ENCODE assay signal across 24 cellular contexts in genomic region chr1:17944606-17945005, GRCh38.
"Had no signal": no experiment of that assay in that cellular context is flagged by ENCODE, and none has a peak within 500 bp of the region (broad histone marks: within the 10 kb centered on the region; RNA-seq: fewer than 3 reads in every experiment).

No MANE protein-coding gene starts in this region.

- H3K36me3 ChIP-seq: adrenal gland, colonic mucosa, left ventricle myocardium inferior, spleen, transverse colon had no signal

- H3K27me3 ChIP-seq: body of pancreas, colonic mucosa, testis, transverse colon had no signal

- H3K9me3 ChIP-seq: adrenal gland, body of pancreas, colonic mucosa, left ventricle myocardium inferior, mucosa of descending colon, spleen, testis, transverse colon had no signal

- H3K27ac ChIP-seq: adrenal gland, body of pancreas, colonic mucosa, dorsolateral prefrontal cortex, left ventricle myocardium inferior, spleen, testis, transverse colon had no signal

- ATAC-seq: body of pancreas; mucosa of descending colon; natural killer cell treated with Interleukin-12 subunit alpha and Interleukin-12 subunit beta and Interleukin-15 and Interleukin-18, amount 100 ng/mL, for 72 hours; right cardiac atrium had no signal

- DNase-seq: activated CD4-positive, alpha-beta T cell treated with anti-CD3 and anti-CD28 coated beads for 4 hours; activated CD4-positive, alpha-beta T cell treated with anti-CD3 and anti-CD28 coated beads, Interleukin-2, amount 50 U/mL, for 4 hours; activated CD8-positive, alpha-beta memory T cell treated with anti-CD3 and anti-CD28 coated beads for 24 hours; activated effector memory CD4-positive, alpha-beta T cell treated with anti-CD3 and anti-CD28 coated beads, Interleukin-2, amount 50 U/mL, for 16 hours; activated naive CD4-positive, alpha-beta T cell treated with anti-CD3 and anti-CD28 coated beads for 36 hours; activated naive CD8-positive, alpha-beta T cell treated with anti-CD3 and anti-CD28 coated beads for 36 hours; adrenal gland; aorta; body of pancreas; cerebellar nuclear complex; colonic mucosa; dorsolateral prefrontal cortex; effector memory CD4-positive, alpha-beta T cell; left ventricle myocardium inferior; mucosa of descending colon; right cardiac atrium; spleen; stimulated activated naive CD4-positive, alpha-beta T cell treated with Interleukin-2 at 50 U/mL for 16 hours; testis; transverse colon had no signal

- H3K4me3 ChIP-seq: adrenal gland, body of pancreas, colonic mucosa, dorsolateral prefrontal cortex, left ventricle myocardium inferior, lung, mucosa of descending colon, spleen, testis, transverse colon had no signal

- H3K4me1 ChIP-seq: adrenal gland, body of pancreas, colonic mucosa, left ventricle myocardium inferior, spleen, testis, transverse colon had no signal

- FAIRE-seq: frontal cortex, islet of Langerhans had no signal
